In genomic region chr14:94388027-94388895, GRCh38 we compare ENCODE assay signal across 10 cellular contexts. TPM values are rescaled to one million over a fixed set of nuclear protein-coding genes. Genes with fewer than 3 reads are reported as not detected.
A peak's percentile ranks its signal among the peaks of the same experiment; 100 is the strongest.
DNase-seq lines count a peak whose midpoint lies in the region; ATAC-seq, FAIRE-seq and TF ChIP-seq lines count a peak whose summit lies in the region.
"Had no signal": no experiment of that assay in that cellular context is flagged by ENCODE, and none has a peak within 500 bp of the region (broad histone marks: within the 10 kb centered on the region; RNA-seq: fewer than 3 reads in every experiment).

TSS of gene SERPINA1 (minus strand) at chr14:94388602. CDS start at chr14:94383237, 5,365 bp downstream.

- H2AFZ ChIP-seq in GM12878 (ENCODE audit: control insufficient read depth, low read depth, low read length), result no peak within 1 kb of the TSS

- H3K9ac ChIP-seq in GM12878 (ENCODE audit: control insufficient read depth, insufficient read depth, low read length), result no peak within 1 kb of the TSS
- H3K9ac ChIP-seq in liver (ENCODE audit: low read depth in 1 of 2, low read length in 2 of 2), result peak within 1 kb of the TSS; percentile 95 to 96

- no peak for FAIRE-seq in GM12878 (lab: Jason Lieb, UNC)
- FAIRE-seq: keratinocyte had no signal

- no peak within 1 kb of the TSS for H3K4me2 ChIP-seq in GM12878 (ENCODE audit: control insufficient read depth, insufficient read depth)

- no peaks in the 10 kb centered on the region for H3K36me3 ChIP-seq in GM12878 (ENCODE audit: control insufficient read depth in 2 of 2, insufficient read depth in 2 of 2, low read length in 1 of 2)
- H3K36me3 ChIP-seq in liver (ENCODE audit: control insufficient read depth in 4 of 4, insufficient read depth in 3 of 4, low read depth in 1 of 4, low read length in 3 of 4), result peaks cover 2 to 18% (median 8%) of the 10 kb centered on the region in 4 donors
- H3K36me3 ChIP-seq in upper lobe of right lung, result no peaks in the 10 kb centered on the region

- POLR2A ChIA-PET in GM12878 (lab: Charles Lee), result no interaction called here

- H3K27me3 Mint-ChIP-seq in activated T-cell treated with anti-CD3 and anti-CD28 coated beads, Interleukin-2, amount 50 U/mL, for 72 hours (ENCODE audit: low read depth), result no peaks in the 10 kb centered on the region

- no peaks in the 10 kb centered on the region for H3K79me2 ChIP-seq in GM12878 (ENCODE audit: control insufficient read depth, insufficient read depth, low read length)

- peak; percentile 27 to 30 for DNase-seq in activated T-cell treated with anti-CD3 and anti-CD28 coated beads, Interleukin-2, amount 50 U/mL, for 72 hours
- no peak for DNase-seq in activated T-cell treated with anti-CD3 and anti-CD28 coated beads, Interleukin-2, amount 50 U/mL, for 48 hours
- DNase-seq in GM12878 (ENCODE audit: low read depth, low spot score), result no peak
- peak; percentile 85 for DNase-seq in upper lobe of right lung
- no peak for DNase-seq in right cardiac atrium
- DNase-seq: T-cell had no signal

- in situ Hi-C loops in GM12878 (cut with MboI), result no loop called here

- 39% methylated on average over 21 of the region's 21 CpGs for WGBS in GM12878 (ENCODE audit: insufficient coverage, insufficient replicate concordance, low lambda C conversion rate, missing lambda C conversion rate)
- WGBS in liver, result 30% methylated on average over 21 of the region's 21 CpGs
- 75% methylated on average over 21 of the region's 21 CpGs for WGBS in right cardiac atrium

- H3K4me3 Mint-ChIP-seq in activated T-cell treated with anti-CD3 and anti-CD28 coated beads, Interleukin-2, amount 50 U/mL, for 72 hours, result peak within 1 kb of the TSS in 1 of 2 donors; percentile 58
- H3K4me3 Mint-ChIP-seq: T-cell had no signal

- H4K20me1 ChIP-seq in GM12878 (ENCODE audit: control insufficient read depth, insufficient read depth), result no peaks in the 10 kb centered on the region

- H3K36me3 Mint-ChIP-seq in activated T-cell treated with anti-CD3 and anti-CD28 coated beads, Interleukin-2, amount 50 U/mL, for 72 hours (ENCODE audit: insufficient read depth in 2 of 2), result no peaks in the 10 kb centered on the region
- H3K36me3 Mint-ChIP-seq: T-cell had no signal

- no peaks in the 10 kb centered on the region for H3K9me3 Mint-ChIP-seq in activated T-cell treated with anti-CD3 and anti-CD28 coated beads, Interleukin-2, amount 50 U/mL, for 72 hours
- H3K9me3 Mint-ChIP-seq: T-cell had no signal

- CTCF ChIA-PET in GM12878 (lab: Yijun Ruan, JAX), result no interaction called here

- TF ChIP-seq POLR2A in GM12878 (IDR thresholded peaks at IDR 0.05; ENCODE audit: low read depth, low read length), result no peak

- H3K4me3 ChIP-seq in GM12878 (no peak within 1 kb of the TSS), liver (ENCODE audit: low read depth in 1 of 3, low read length in 3 of 3) (peak within 1 kb of the TSS; percentile 64 to 90 (median 80)), upper lobe of right lung (peak within 1 kb of the TSS; percentile 44), right cardiac atrium (ENCODE audit: low read length) (no peak within 1 kb of the TSS)

- TF ChIP-seq EP300 in GM12878 (IDR thresholded peaks at IDR 0.05; ENCODE audit: borderline replicate concordance in 1 of 2, control insufficient read depth in 1 of 2, low read depth in 2 of 2, low read length in 2 of 2), result no peak

- RAD21 ChIA-PET in GM12878 (lab: Charles Lee; ENCODE audit: unreplicated experiment), result no interaction called here

- intact Hi-C loops in GM12878 (cut with micrococcal nuclease; ENCODE audit: unreplicated experiment), result no loop called here
- intact Hi-C loops in upper lobe of right lung (cut with DNase I), result no loop called here
- intact Hi-C loops in right cardiac atrium (cut with DNase I), result no loop called here

- SMC1A ChIA-PET in GM12878 (lab: Charles Lee; ENCODE audit: uncharacterized antibody, unreplicated experiment), result no interaction called here

- ATAC-seq in activated T-cell treated with anti-CD3 and anti-CD28 coated beads, Interleukin-2, amount 50 U/mL, for 72 hours (replicated peaks in 1 of 2), result peak; percentile 32 to 36
- ATAC-seq in GM12878 (peak; percentile 30), upper lobe of right lung (peak; percentile 59), GM18511 (IDR thresholded peaks at IDR 0.05; ENCODE audit: unreplicated experiment) (no peak), HG02970 (IDR thresholded peaks at IDR 0.05; ENCODE audit: low FRiP score, unreplicated experiment) (no peak), right cardiac atrium (no peak)
- ATAC-seq: T-cell had no signal

- H3K4me1 ChIP-seq in GM12878 (ENCODE audit: control insufficient read depth, insufficient read depth, low read length), result no peaks in the 10 kb centered on the region; the same call in 1 of the 2 replicates
- peaks cover 7 to 72% (median 29%) of the 10 kb centered on the region in 4 donors for H3K4me1 ChIP-seq in liver (ENCODE audit: control insufficient read depth in 4 of 4, insufficient read depth in 4 of 4, low read length in 3 of 4)
- H3K4me1 ChIP-seq in upper lobe of right lung, result peaks cover 38% of the 10 kb centered on the region
- H3K4me1 ChIP-seq in right cardiac atrium (ENCODE audit: control insufficient read depth, insufficient read depth, low read length), result no peaks in the 10 kb centered on the region

- no peak for TF ChIP-seq CTCF in GM12878 (IDR thresholded peaks at IDR 0.05 in 2 of 3, conservative IDR thresholded peaks at IDR 0.05 in 1 of 3; ENCODE audit: control insufficient read depth in 2 of 3, extremely low read depth in 1 of 3, insufficient read depth in 1 of 3, low read depth in 3 of 3, low read length in 3 of 3)
- TF ChIP-seq CTCF in liver (IDR thresholded peaks at IDR 0.05; ENCODE audit: low read depth, low read length, missing input control), result no peak
- TF ChIP-seq CTCF in upper lobe of right lung (IDR thresholded peaks at IDR 0.05), result no peak

- H3K27me3 ChIP-seq in GM12878 (replicated peaks in 1 of 2; ENCODE audit: control insufficient read depth in 2 of 2, insufficient read depth in 2 of 2, low read length in 1 of 2) (no peaks in the 10 kb centered on the region), liver (ENCODE audit: control insufficient read depth in 4 of 4, insufficient read depth in 4 of 4, low read length in 3 of 4) (no peaks in the 10 kb centered on the region), upper lobe of right lung (no peaks in the 10 kb centered on the region), right cardiac atrium (ENCODE audit: control insufficient read depth, insufficient read depth) (no peaks in the 10 kb centered on the region)

- no peak within 1 kb of the TSS for H3K27ac ChIP-seq in GM12878 (ENCODE audit: control insufficient read depth, insufficient read depth)
- H3K27ac ChIP-seq in liver (ENCODE audit: low read depth in 1 of 2, low read length in 2 of 2), result peak within 1 kb of the TSS; percentile 94 to 98
- peak within 1 kb of the TSS; percentile 81 for H3K27ac ChIP-seq in upper lobe of right lung
- H3K27ac ChIP-seq in right cardiac atrium (ENCODE audit: low read length), result no peak within 1 kb of the TSS

- H3K27ac Mint-ChIP-seq in activated T-cell treated with anti-CD3 and anti-CD28 coated beads, Interleukin-2, amount 50 U/mL, for 72 hours, result no peak within 1 kb of the TSS
- H3K27ac Mint-ChIP-seq: T-cell had no signal

- peaks cover 27% of the 10 kb centered on the region for H3K4me1 Mint-ChIP-seq in activated T-cell treated with anti-CD3 and anti-CD28 coated beads, Interleukin-2, amount 50 U/mL, for 72 hours (ENCODE audit: low read depth)

- no peak for TF ChIP-seq RAD21 in GM12878 (IDR thresholded peaks at IDR 0.05; ENCODE audit: insufficient read depth, low read depth, low read length)
- TF ChIP-seq RAD21 in liver (IDR thresholded peaks at IDR 0.05), result peak; percentile 35 to 54

- H3K9me3 ChIP-seq in GM12878 (replicated peaks; ENCODE audit: control insufficient read depth, insufficient read depth, low read length) (no peaks in the 10 kb centered on the region), liver (ENCODE audit: control insufficient read depth in 4 of 4, low read length in 3 of 4) (no peaks in the 10 kb centered on the region), upper lobe of right lung (no peaks in the 10 kb centered on the region), right cardiac atrium (ENCODE audit: control insufficient read depth, low read length) (no peaks in the 10 kb centered on the region)

- BruUV-seq in GM12878 (replicated peaks; lab: Mats Ljungman, UMichigan), result no TSS peak

TF ChIP-seq in GM12878, 131 proteins besides CTCF, POLR2A, EP300 and RAD21 (continues in another document):
- TF ChIP-seq KLF5 (IDR thresholded peaks at IDR 0.05; ENCODE audit: partially characterized antibody) (no peak), DPF2 (IDR thresholded peaks at IDR 0.05) (no peak)

TF ChIP-seq in liver, 16 proteins besides CTCF, POLR2A, EP300 and RAD21 (continues in another document):
- TF ChIP-seq JUND (IDR thresholded peaks at IDR 0.05), result peak; percentile 21 to 95
- TF ChIP-seq TAF1 (conservative IDR thresholded peaks at IDR 0.05), result peak; percentile 94
- TF ChIP-seq GABPA (IDR thresholded peaks at IDR 0.05 in 1 of 2, conservative IDR thresholded peaks at IDR 0.05 in 1 of 2), result peak in 1 of 2 donors; percentile 57
- TF ChIP-seq RXRA (IDR thresholded peaks at IDR 0.05), result peak; percentile 98 to 99

RNA-seq across cellular contexts. Expression of gene SERPINA1, which starts in this region (rescaled TPM):
- total RNA-seq in activated T-cell treated with anti-CD3 and anti-CD28 coated beads, Interleukin-2, amount 50 U/mL, for 72 hours, result 10 to 100 TPM; 20.3 to 68.9 TPM
- total RNA-seq in GM12878 (2013; cell fraction: nucleolus; rRNA removed), result not detected in 2 replicates
- total RNA-seq in GM12878 (2014; rRNA removed) (0.40 and 0.87 TPM in 2 replicates), GM12878 (2014; rRNA removed; fragmentation: Illumina TruSeq; extraction: Trizol) (0.45 and 0.60 TPM in 2 replicates), GM12878 (2021) (5.1 and 6.6 TPM in 2 replicates), liver (over 10,000 TPM; 10,220 to 22,719 TPM), upper lobe of right lung (1,017 TPM), right cardiac atrium (10 to 100 TPM in 1 of 4 donors, 1 to 10 TPM in 3; 3.1 to 10.3 (median 8.4) TPM)
- 0.31 TPM for polyA plus RNA-seq in GM12878 (2011; ENCODE audit: low read depth)
- polyA plus RNA-seq in GM12878 (2011; rRNA removed) (3.1 and 3.5 TPM in 2 replicates), GM12878 (2014; fragmentation: Illumina TruSeq; extraction: Trizol) (0.36 and 0.90 TPM in 2 replicates), GM12878 (2014; fragmentation: Nextera tagmentation; extraction: Ambion mirVana) (under 1 TPM; 0.29 to 0.62 TPM), GM12878 (2014; rRNA removed) (0.33 and 1.0 TPM in 2 replicates), GM12878 (2016; fragmentation: Nextera tagmentation; extraction: Ambion mirVana) (under 1 TPM; 0.16 to 0.17 TPM), liver (over 10,000 TPM; 28,447 to 47,972 TPM), right cardiac atrium (2.0 TPM)
- 3.8 and 4.1 TPM in 2 replicates for polyA plus RNA-seq in GM12878 (2011; cell fraction: cytosol; rRNA removed)
- polyA plus RNA-seq in GM12878 (2011; cell fraction: nucleus; rRNA removed), result 1.3 and 2.8 TPM in 2 replicates
- polyA plus RNA-seq in GM12878 (2012), result 0.34 and 1.2 TPM in 2 replicates
- 4.6 and 6.6 TPM in 2 replicates for polyA minus RNA-seq in GM12878 (2011; rRNA and poly(A)+ RNA removed)
- polyA minus RNA-seq in GM12878 (2011; cell fraction: cytosol; rRNA and poly(A)+ RNA removed), result not detected in 2 replicates
- polyA minus RNA-seq in GM12878 (2011; cell fraction: nucleus; rRNA and poly(A)+ RNA removed), result 1.8 and 1.9 TPM in 2 replicates

Comparison
In these comparisons a context has a peak if more than half of its experiments do, and no peak if none do; other contexts are left out.
1. RNA of gene SERPINA1 (total RNA-seq): 10,220 to 22,719 TPM in liver and 1,017 TPM in upper lobe of right lung (single experiment); 20.3 to 68.9 TPM in activated T-cell treated with anti-CD3 and anti-CD28 coated beads, Interleukin-2, amount 50 U/mL, for 72 hours, 3.1 to 10.3 TPM in right cardiac atrium and 0.40 to 6.6 TPM in GM12878; every median in the first group is over 10 times any median in the second.
2. RNA of gene SERPINA1 (total RNA-seq): 10,220 to 22,719 TPM in liver; 1,017 TPM in upper lobe of right lung (single experiment); every median in the first group is over 10 times any median in the second.
3. RNA of gene SERPINA1 (polyA plus RNA-seq): 28,447 to 47,972 TPM in liver; 2.0 TPM in right cardiac atrium (single experiment) and 0.16 to 4.1 TPM in GM12878; every median in the first group is over 1,000 times any median in the second.
4. DNase-seq: peak in activated T-cell treated with anti-CD3 and anti-CD28 coated beads, Interleukin-2, amount 50 U/mL, for 72 hours (2 of 2) and upper lobe of right lung (single experiment); none in activated T-cell treated with anti-CD3 and anti-CD28 coated beads, Interleukin-2, amount 50 U/mL, for 48 hours (0 of 2), GM12878 (single experiment) and right cardiac atrium (0 of 3).
5. ATAC-seq: peak in activated T-cell treated with anti-CD3 and anti-CD28 coated beads, Interleukin-2, amount 50 U/mL, for 72 hours (2 of 2), GM12878 (single experiment) and upper lobe of right lung (single experiment); none in GM18511 (single experiment), HG02970 (single experiment) and right cardiac atrium (0 of 2).
6. H3K27ac ChIP-seq: peak in liver (2 of 2) and upper lobe of right lung (single experiment); none in GM12878 (single experiment) and right cardiac atrium (single experiment).
7. H3K4me3 ChIP-seq: peak in liver (3 of 3) and upper lobe of right lung (single experiment); none in GM12878 (single experiment) and right cardiac atrium (single experiment).